1 cellular context compared by ENCODE assay signal in the genomic region with DNA sequence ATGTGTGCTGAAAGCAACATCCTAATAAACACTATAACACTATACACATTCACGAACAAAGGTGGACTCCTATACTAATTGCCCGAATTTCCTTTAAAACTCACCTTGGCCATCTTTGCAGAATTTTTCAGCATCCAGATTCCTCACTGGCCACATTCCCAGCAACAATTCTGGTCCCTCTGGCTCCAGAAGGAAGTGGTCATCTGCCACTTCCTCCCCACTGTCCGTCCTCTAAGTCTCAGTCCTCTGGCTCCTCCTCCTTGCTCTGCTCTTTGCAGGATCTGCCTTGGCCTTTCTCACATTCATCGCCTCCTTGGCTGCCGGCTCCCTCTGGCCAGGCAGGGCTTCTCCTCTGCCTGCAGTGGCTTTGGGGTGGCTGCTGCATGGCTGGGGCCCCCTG.
TF ChIP-seq lines count a peak whose summit lies in the region.

No MANE protein-coding gene starts in this region.

TF ChIP-seq in HCT116, 20 proteins besides CTCF, POLR2A, EP300 and RAD21:
- no peak for TF ChIP-seq ZNF274 (IDR thresholded peaks at IDR 0.05; ENCODE audit: low read depth, low read length)
- TF ChIP-seq, protein P1, sequence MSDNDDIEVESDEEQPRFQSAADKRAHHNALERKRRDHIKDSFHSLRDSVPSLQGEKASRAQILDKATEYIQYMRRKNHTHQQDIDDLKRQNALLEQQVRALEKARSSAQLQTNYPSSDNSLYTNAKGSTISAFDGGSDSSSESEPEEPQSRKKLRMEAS (IDR thresholded peaks at IDR 0.05) = no peak
- no peak for TF ChIP-seq SRF (IDR thresholded peaks at IDR 0.05; ENCODE audit: low read depth)
- no peak for TF ChIP-seq TCF7L2 (IDR thresholded peaks at IDR 0.05; ENCODE audit: borderline replicate concordance, extremely low read depth, insufficient read depth, insufficient read length)
- no peak for TF ChIP-seq YY1 (IDR thresholded peaks at IDR 0.05; ENCODE audit: extremely low read depth, insufficient replicate concordance, low read depth, low read length)
- no peak for TF ChIP-seq CEBPB (IDR thresholded peaks at IDR 0.05; ENCODE audit: low read depth)
- TF ChIP-seq, protein P2, sequence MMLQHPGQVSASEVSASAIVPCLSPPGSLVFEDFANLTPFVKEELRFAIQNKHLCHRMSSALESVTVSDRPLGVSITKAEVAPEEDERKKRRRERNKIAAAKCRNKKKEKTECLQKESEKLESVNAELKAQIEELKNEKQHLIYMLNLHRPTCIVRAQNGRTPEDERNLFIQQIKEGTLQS (IDR thresholded peaks at IDR 0.05) = no peak
